Comparison of ENCODE assay signal across 13 cellular contexts in genomic region chr4:82601242-82602015, GRCh38.
"Had no signal": no experiment of that assay in that cellular context is flagged by ENCODE, and none has a peak within 500 bp of the region (broad histone marks: within the 10 kb centered on the region; RNA-seq: fewer than 3 reads in every experiment).

No MANE protein-coding gene starts in this region.

- H3K4me3 ChIP-seq: cardiac muscle cell, lung, neural progenitor cell, psoas muscle had no signal

- H3K4me2 ChIP-seq: neural progenitor cell had no signal

- ATAC-seq: esophagus mucosa; foreskin keratinocyte; stimulated activated effector memory CD8-positive, alpha-beta T cell treated with anti-CD3 and anti-CD28 coated beads, Interleukin-12 subunit alpha, Interleukin-12 subunit beta, amount 100 ng/mL, for 72 hours had no signal

- H2AFZ ChIP-seq: neural progenitor cell had no signal

- H3K27me3 ChIP-seq: cardiac muscle cell, neural progenitor cell had no signal

- H3K9me3 ChIP-seq: psoas muscle had no signal

- H3K36me3 ChIP-seq: cardiac muscle cell, neural progenitor cell had no signal

- H3K27ac ChIP-seq: cardiac muscle cell, foreskin keratinocyte, neural progenitor cell, psoas muscle had no signal

- DNase-seq: activated CD4-positive, alpha-beta T cell treated with anti-CD3 and anti-CD28 coated beads, Interleukin-2, amount 50 U/mL, for 1 hour; activated CD8-positive, alpha-beta memory T cell treated with anti-CD3 and anti-CD28 coated beads for 24 hours; activated gamma-delta T cell treated with Interleukin-2 at 50 U/mL for 16 hours; aorta; foreskin keratinocyte; glutamatergic neuron; naive B cell; psoas muscle had no signal

- H3K4me1 ChIP-seq: foreskin keratinocyte, neural progenitor cell, psoas muscle had no signal

- H3K9ac ChIP-seq: neural progenitor cell had no signal
